ENCODE assay signal across 14 cellular contexts in genomic region chr5:92559743-92560142, GRCh38.
DNase-seq lines count a peak whose midpoint lies in the region; ATAC-seq and TF ChIP-seq lines count a peak whose summit lies in the region.
"Had no signal": no experiment of that assay in that cellular context is flagged by ENCODE, and none has a peak within 500 bp of the region (broad histone marks: within the 10 kb centered on the region; RNA-seq: fewer than 3 reads in every experiment).

No MANE protein-coding gene starts in this region.

- peak overlapping the region in 3 of 5 experiments; percentile 55 to 83 (median 71) for H3K27ac Mint-ChIP-seq in brain
- H3K27ac Mint-ChIP-seq in activated CD8-positive, alpha-beta T cell treated with anti-CD3 and anti-CD28 coated beads for 36 hours, result no peak overlapping the region
- H3K27ac Mint-ChIP-seq: activated naive CD8-positive, alpha-beta T cell treated with anti-CD3 and anti-CD28 coated beads, Interleukin-2, amount 50 U/mL, for 24 hours; stimulated activated naive CD8-positive, alpha-beta T cell treated with anti-CD3 and anti-CD28 coated beads, Interleukin-15, amount 100 ng/mL, for 72 hours had no signal

- TF ChIP-seq CTCF in AG09319 (IDR thresholded peaks at IDR 0.05; ENCODE audit: low read depth, low read length) (peak; percentile 4), brain (conservative IDR thresholded peaks at IDR 0.05) (no peak)
- TF ChIP-seq CTCF in activated CD8-positive, alpha-beta T cell treated with anti-CD3 and anti-CD28 coated beads for 36 hours (IDR thresholded peaks at IDR 0.05), result no peak

- no peaks in the 10 kb centered on the region for H3K36me3 Mint-ChIP-seq in brain
- H3K36me3 Mint-ChIP-seq in activated CD8-positive, alpha-beta T cell treated with anti-CD3 and anti-CD28 coated beads for 36 hours (ENCODE audit: low read depth), result no peaks in the 10 kb centered on the region

- no peak for ATAC-seq in HG03439 (IDR thresholded peaks at IDR 0.05; ENCODE audit: unreplicated experiment)
- no peak for ATAC-seq in activated CD8-positive, alpha-beta T cell treated with anti-CD3 and anti-CD28 coated beads for 36 hours
- ATAC-seq: activated naive CD8-positive, alpha-beta T cell treated with anti-CD3 and anti-CD28 coated beads, Interleukin-2, amount 50 U/mL, for 24 hours; GM12878; stimulated activated naive CD8-positive, alpha-beta T cell treated with anti-CD3 and anti-CD28 coated beads, Interleukin-15, amount 100 ng/mL, for 72 hours had no signal

- peak overlapping the region; percentile 25 to 66 (median 50) for H3K4me3 Mint-ChIP-seq in brain
- H3K4me3 Mint-ChIP-seq in activated CD8-positive, alpha-beta T cell treated with anti-CD3 and anti-CD28 coated beads for 36 hours, result no peak overlapping the region
- H3K4me3 Mint-ChIP-seq: activated naive CD8-positive, alpha-beta T cell treated with anti-CD3 and anti-CD28 coated beads, Interleukin-2, amount 50 U/mL, for 24 hours; stimulated activated naive CD8-positive, alpha-beta T cell treated with anti-CD3 and anti-CD28 coated beads, Interleukin-15, amount 100 ng/mL, for 72 hours had no signal

- POLR2A ChIA-PET in activated CD8-positive, alpha-beta T cell treated with anti-CD3 and anti-CD28 coated beads for 36 hours (lab: Charles Lee), result no interaction called here

- peaks cover 45% of the 10 kb centered on the region for H3K4me1 Mint-ChIP-seq in brain
- H3K4me1 Mint-ChIP-seq in activated CD8-positive, alpha-beta T cell treated with anti-CD3 and anti-CD28 coated beads for 36 hours (ENCODE audit: low read depth), result no peaks in the 10 kb centered on the region
- H3K4me1 Mint-ChIP-seq: activated naive CD8-positive, alpha-beta T cell treated with anti-CD3 and anti-CD28 coated beads, Interleukin-2, amount 50 U/mL, for 24 hours; stimulated activated naive CD8-positive, alpha-beta T cell treated with anti-CD3 and anti-CD28 coated beads, Interleukin-15, amount 100 ng/mL, for 72 hours had no signal

- CTCF ChIA-PET in activated CD8-positive, alpha-beta T cell treated with anti-CD3 and anti-CD28 coated beads for 36 hours (lab: Charles Lee), result no interaction called here

- peaks cover 17% of the 10 kb centered on the region for H3K27me3 Mint-ChIP-seq in brain
- no peaks in the 10 kb centered on the region for H3K27me3 Mint-ChIP-seq in activated CD8-positive, alpha-beta T cell treated with anti-CD3 and anti-CD28 coated beads for 36 hours
- H3K27me3 Mint-ChIP-seq: activated naive CD8-positive, alpha-beta T cell treated with anti-CD3 and anti-CD28 coated beads, Interleukin-2, amount 50 U/mL, for 24 hours; stimulated activated naive CD8-positive, alpha-beta T cell treated with anti-CD3 and anti-CD28 coated beads, Interleukin-15, amount 100 ng/mL, for 72 hours had no signal

- DNase-seq in AG09319 (ENCODE audit: extremely low read depth, low read depth) (no peak), HT-29 (ENCODE audit: low spot score) (peak; percentile 23), kidney tubule cell (ENCODE audit: low spot score) (peak; percentile 46), NOMO-1 treated with DMSO at 0.1 percent for 48 hours (lab: John Stamatoyannopoulos, UW; ENCODE audit: unreplicated experiment) (no peak)
- no peak for DNase-seq in stimulated activated CD4-positive, alpha-beta T cell treated with anti-CD3 and anti-CD28 coated beads, Interleukin-12 subunit alpha, Interleukin-12 subunit beta, amount 100 ng/mL, for 4 hours
- DNase-seq in activated CD8-positive, alpha-beta T cell treated with anti-CD3 and anti-CD28 coated beads for 36 hours, result no peak
- DNase-seq: activated naive CD8-positive, alpha-beta T cell treated with anti-CD3 and anti-CD28 coated beads, Interleukin-2, amount 50 U/mL, for 24 hours; esophagus squamous epithelium; NCI-H1436; stimulated activated naive CD8-positive, alpha-beta T cell treated with anti-CD3 and anti-CD28 coated beads, Interleukin-15, amount 100 ng/mL, for 72 hours; T-helper 2 cell had no signal

- intact Hi-C loops in activated CD8-positive, alpha-beta T cell treated with anti-CD3 and anti-CD28 coated beads for 36 hours (cut with micrococcal nuclease), result no loop called here

- H3K9me3 Mint-ChIP-seq in brain, result peaks cover 0 to 11% (median 0%) of the 10 kb centered on the region in 5 experiments
- H3K9me3 Mint-ChIP-seq in activated CD8-positive, alpha-beta T cell treated with anti-CD3 and anti-CD28 coated beads for 36 hours, result peaks cover 2% of the 10 kb centered on the region
- H3K9me3 Mint-ChIP-seq: stimulated activated naive CD8-positive, alpha-beta T cell treated with anti-CD3 and anti-CD28 coated beads, Interleukin-15, amount 100 ng/mL, for 72 hours had no signal

Comparison
In these comparisons a context has a peak if more than half of its experiments do, and no peak if none do; other contexts are left out.
1. DNase-seq: peak in HT-29 (single experiment) and kidney tubule cell (single experiment); none in AG09319 (single experiment), stimulated activated CD4-positive, alpha-beta T cell treated with anti-CD3 and anti-CD28 coated beads, Interleukin-12 subunit alpha, Interleukin-12 subunit beta, amount 100 ng/mL, for 4 hours (single experiment), NOMO-1 treated with DMSO at 0.1 percent for 48 hours (single experiment) and activated CD8-positive, alpha-beta T cell treated with anti-CD3 and anti-CD28 coated beads for 36 hours (single experiment).